14 cellular contexts compared by ENCODE assay signal in genomic region chr3:44856663-44857062, GRCh38. TPM values are rescaled to one million over a fixed set of nuclear protein-coding genes. Genes with fewer than 3 reads are reported as not detected.
"Had no signal": no experiment of that assay in that cellular context is flagged by ENCODE, and none has a peak within 500 bp of the region (broad histone marks: within the 10 kb centered on the region; RNA-seq: fewer than 3 reads in every experiment).

No MANE protein-coding gene starts in this region.

RNA-seq across cellular contexts. Expression of gene TGM4, which starts 17.7 kb away (rescaled TPM):
- total RNA-seq: activated B cell treated with CpG ODN at 0.5 μM for 24 hours; activated CD4-positive, alpha-beta memory T cell treated with anti-CD3 and anti-CD28 coated beads for 36 hours; activated CD4-positive, alpha-beta memory T cell treated with anti-CD3 and anti-CD28 coated beads, Interleukin-2, amount 10 ng/mL, durations not matched to agents 7 days and 5 days; activated CD4-positive, alpha-beta T cell treated with anti-CD3 and anti-CD28 coated beads for 36 hours; activated CD4-positive, alpha-beta T cell treated with anti-CD3 and anti-CD28 coated beads, Interleukin-2, amount 10 ng/mL, durations not matched to agents 24 days and 14 days; activated CD4-positive, alpha-beta T cell treated with anti-CD3 and anti-CD28 coated beads, Interleukin-2, amount 10 ng/mL, durations not matched to agents 7 days and 5 days; activated CD8-positive, alpha-beta memory T cell treated with anti-CD3 and anti-CD28 coated beads for 36 hours; activated CD8-positive, alpha-beta memory T cell treated with anti-CD3 and anti-CD28 coated beads, Interleukin-2, amount 10 ng/mL, durations not matched to agents 7 days and 5 days; activated CD8-positive, alpha-beta T cell treated with anti-CD3 and anti-CD28 coated beads for 36 hours; activated CD8-positive, alpha-beta T cell treated with anti-CD3 and anti-CD28 coated beads, Interleukin-2, amount 10 ng/mL, durations not matched to agents 7 days and 5 days; T-helper 1 cell treated with Interleukin-12 subunit alpha and Interleukin-12 subunit beta and Interleukin-4 antibody, amounts not matched to agents 30 ng/mL and 1 ng/mL, for 36 hours; T-helper 17 cell; T-helper 2 cell treated with Interferon-gamma antibody and Interleukin-4, amounts not matched to agents 100 ng/mL and 5 ng/mL, for 36 hours; WTC11 had no signal
